ENCODE assay signal across 29 cellular contexts in the genomic region with DNA sequence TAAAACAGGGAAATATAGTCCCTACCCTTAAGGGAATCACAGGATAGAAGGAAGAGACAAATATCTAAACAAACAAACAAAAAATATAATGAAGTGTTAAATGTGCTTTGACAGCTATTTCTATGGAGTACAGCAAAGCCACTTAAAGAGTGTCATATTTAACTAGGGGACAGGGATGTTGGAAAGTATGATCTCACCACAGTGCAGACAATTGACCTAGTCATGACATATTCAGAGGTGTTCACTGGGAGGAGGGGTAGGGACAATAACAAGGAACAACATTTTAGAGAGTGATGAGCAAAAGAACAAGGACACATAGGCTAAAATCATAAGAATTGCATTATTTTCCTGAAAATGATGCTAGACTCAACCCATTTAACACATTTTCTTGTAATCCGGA.
"Had no signal": no experiment of that assay in that cellular context is flagged by ENCODE, and none has a peak within 500 bp of the region (broad histone marks: within the 10 kb centered on the region; RNA-seq: fewer than 3 reads in every experiment).

No MANE protein-coding gene starts in this region.

- ATAC-seq: activated CD4-positive, CD25-positive, alpha-beta regulatory T cell treated with anti-CD3 and anti-CD28 coated beads, Interleukin-2, amount 50 U/mL, for 24 hours; activated CD8-positive, alpha-beta memory T cell treated with anti-CD3 and anti-CD28 coated beads, Interleukin-2, amount 10 ng/mL, durations not matched to agents 7 days and 5 days; activated CD8-positive, alpha-beta T cell treated with anti-CD3 and anti-CD28 coated beads, Interleukin-2, amount 10 ng/mL, durations not matched to agents 7 days and 5 days; activated naive CD4-positive, alpha-beta T cell treated with anti-CD3 and anti-CD28 coated beads, Interleukin-2, amount 50 U/mL, for 72 hours; activated T-cell treated with anti-CD3 and anti-CD28 coated beads, Interleukin-2, amount 50 U/mL, for 72 hours; gastroesophageal sphincter; heart right ventricle; T-helper 17 cell had no signal

- H3K27ac ChIP-seq: ascending aorta, coronary artery, dorsolateral prefrontal cortex, esophagus squamous epithelium, gastroesophageal sphincter, heart right ventricle, WERI-Rb-1 had no signal

- H3K36me3 ChIP-seq: ascending aorta, esophagus squamous epithelium, gastroesophageal sphincter, heart right ventricle, WERI-Rb-1 had no signal

- H3K4me3 ChIP-seq: ascending aorta, coronary artery, dorsolateral prefrontal cortex, esophagus squamous epithelium, gastroesophageal sphincter, heart right ventricle had no signal

- H3K27me3 ChIP-seq: ascending aorta, dorsolateral prefrontal cortex, gastroesophageal sphincter, heart right ventricle had no signal

- H3K9me3 ChIP-seq: esophagus squamous epithelium had no signal

- DNase-seq: activated B cell treated with CpG ODN at 0.5 μM for 24 hours; activated CD4-positive, alpha-beta T cell treated with anti-CD3 and anti-CD28 coated beads for 48 hours; activated CD4-positive, alpha-beta T cell treated with anti-CD3 and anti-CD28 coated beads, Interleukin-2, amount 50 U/mL, for 1 hour; activated CD4-positive, alpha-beta T cell treated with anti-CD3 and anti-CD28 coated beads, Interleukin-2, amount 50 U/mL, for 48 hours; activated CD8-positive, alpha-beta memory T cell treated with anti-CD3 and anti-CD28 coated beads, Interleukin-2, amount 10 ng/mL, durations not matched to agents 7 days and 5 days; activated CD8-positive, alpha-beta memory T cell treated with anti-CD3 and anti-CD28 coated beads, Interleukin-2, amount 50 U/mL, for 4 hours; activated CD8-positive, alpha-beta T cell treated with anti-CD3 and anti-CD28 coated beads, Interleukin-2, amount 10 ng/mL, durations not matched to agents 7 days and 5 days; activated gamma-delta T cell; activated naive CD4-positive, alpha-beta T cell; activated naive CD4-positive, alpha-beta T cell treated with anti-CD3 and anti-CD28 coated beads, Interleukin-2, amount 10 ng/mL, durations not matched to agents 7 days and 5 days; activated naive CD8-positive, alpha-beta T cell treated with anti-CD3 and anti-CD28 coated beads, Interleukin-2, amount 10 ng/mL, durations not matched to agents 7 days and 5 days; activated T-cell treated with anti-CD3 and anti-CD28 coated beads, Interleukin-2, amount 50 U/mL, for 24 hours; activated T-cell treated with anti-CD3 and anti-CD28 coated beads, Interleukin-2, amount 50 U/mL, for 72 hours; dorsolateral prefrontal cortex; effector memory CD4-positive, alpha-beta T cell; endodermal cell; erythroblast; esophagus squamous epithelium; foreskin melanocyte; heart right ventricle; hippocampal formation; T-helper 17 cell; T1000; WERI-Rb-1 had no signal

- H3K4me1 ChIP-seq: ascending aorta, esophagus squamous epithelium, gastroesophageal sphincter, heart right ventricle had no signal
